10 cellular contexts compared by ENCODE assay signal in the genomic region with DNA sequence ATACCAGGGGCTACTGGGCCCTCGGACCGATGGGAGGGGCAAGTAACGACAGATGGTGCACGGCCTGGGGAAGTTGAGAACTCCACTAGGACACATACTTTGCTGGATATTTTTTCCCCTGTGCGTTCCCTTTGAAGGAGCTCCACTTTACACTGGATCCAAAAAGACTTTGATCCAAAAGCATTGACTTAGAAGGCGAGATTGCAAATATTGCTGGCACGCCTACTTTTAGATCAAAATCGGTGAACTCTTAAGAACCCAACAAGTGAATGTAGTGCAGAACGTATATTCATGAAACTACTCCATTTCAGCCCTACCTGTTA. TPM values are rescaled to one million over a fixed set of nuclear protein-coding genes. Genes with fewer than 3 reads are reported as not detected.
DNase-seq lines count a peak whose midpoint lies in the region; FAIRE-seq and TF ChIP-seq lines count a peak whose summit lies in the region.
"Had no signal": no experiment of that assay in that cellular context is flagged by ENCODE, and none has a peak within 500 bp of the region (broad histone marks: within the 10 kb centered on the region; RNA-seq: fewer than 3 reads in every experiment).

No MANE protein-coding gene starts in this region.

- H3K27ac ChIP-seq in iPS-18a (ENCODE audit: low read length) (no peak overlapping the region), temporal lobe (ENCODE audit: low read depth, low read length) (peak overlapping the region; percentile 92)

- TF ChIP-seq POLR2A in GM12892 (IDR thresholded peaks at IDR 0.05; ENCODE audit: low read depth, low read length) = no peak

- FAIRE-seq in GM12892 (lab: Jason Lieb, UNC) = no peak
- FAIRE-seq: colon, G401.6 had no signal

- H3K9me3 ChIP-seq in iPS-18a (ENCODE audit: control insufficient read depth, low read depth, low read length) = peaks cover 3% of the 10 kb centered on the region

- no peaks in the 10 kb centered on the region for H3K36me3 ChIP-seq in iPS-18a (ENCODE audit: control insufficient read depth, low read depth, low read length)

- intact Hi-C loops in activated CD4-positive, alpha-beta T cell treated with anti-CD3 and anti-CD28 coated beads, Interleukin-2, amount 10 ng/mL, durations not matched to agents 24 days and 14 days (cut with micrococcal nuclease) = loop anchor here (5.0 kb wide), 4 partner anchors 245 to 1650 kb away; a partner anchor contains a TSS

- peak overlapping the region; percentile 93 for H3K9ac ChIP-seq in iPS-18a (ENCODE audit: low read length)

- H3K9me3 Mint-ChIP-seq in activated CD4-positive, alpha-beta T cell treated with anti-CD3 and anti-CD28 coated beads, Interleukin-2, amount 10 ng/mL, durations not matched to agents 24 days and 14 days = peaks cover 5% of the 10 kb centered on the region

- H3K4me1 Mint-ChIP-seq in activated CD4-positive, alpha-beta T cell treated with anti-CD3 and anti-CD28 coated beads, Interleukin-2, amount 10 ng/mL, durations not matched to agents 24 days and 14 days = peaks cover 42% of the 10 kb centered on the region

- TF ChIP-seq CTCF in WI38 (IDR thresholded peaks at IDR 0.05; ENCODE audit: low read depth, low read length) = no peak

- no peak for DNase-seq in activated CD4-positive, alpha-beta T cell treated with anti-CD3 and anti-CD28 coated beads, Interleukin-2, amount 10 ng/mL, durations not matched to agents 24 days and 14 days
- no peak for DNase-seq in activated CD4-positive, alpha-beta T cell treated with anti-CD3 and anti-CD28 coated beads for 4 hours
- DNase-seq in GM12892 (ENCODE audit: insufficient read length) (no peak), NAMALWA (ENCODE audit: low spot score) (no peak), NOMO-1 treated with dmso at 0.1 percent for 144 hours (lab: John Stamatoyannopoulos, UW; ENCODE audit: unreplicated experiment) (no peak)

- peaks cover 1% of the 10 kb centered on the region for H3K36me3 Mint-ChIP-seq in activated CD4-positive, alpha-beta T cell treated with anti-CD3 and anti-CD28 coated beads, Interleukin-2, amount 10 ng/mL, durations not matched to agents 24 days and 14 days (ENCODE audit: low read depth)

- H3K27me3 ChIP-seq in iPS-18a (ENCODE audit: control insufficient read depth, insufficient read depth, low read length) = no peaks in the 10 kb centered on the region

- H3K4me3 Mint-ChIP-seq in activated CD4-positive, alpha-beta T cell treated with anti-CD3 and anti-CD28 coated beads, Interleukin-2, amount 10 ng/mL, durations not matched to agents 24 days and 14 days = peak overlapping the region; percentile 94

- H3K4me3 ChIP-seq in WI38 (ENCODE audit: low read depth, low read length) (peak overlapping the region; percentile 81), iPS-18a (ENCODE audit: low read length) (peak overlapping the region; percentile 86)

- H3K27ac Mint-ChIP-seq in activated CD4-positive, alpha-beta T cell treated with anti-CD3 and anti-CD28 coated beads, Interleukin-2, amount 10 ng/mL, durations not matched to agents 24 days and 14 days = peak overlapping the region; percentile 98

- peaks cover 15% of the 10 kb centered on the region for H3K4me1 ChIP-seq in iPS-18a (ENCODE audit: control insufficient read depth, low read depth, low read length)

- H3K27me3 Mint-ChIP-seq in activated CD4-positive, alpha-beta T cell treated with anti-CD3 and anti-CD28 coated beads, Interleukin-2, amount 10 ng/mL, durations not matched to agents 24 days and 14 days = peaks cover 3% of the 10 kb centered on the region

RNA-seq across cellular contexts. Expression of a gene that starts 0.4 kb away (rescaled TPM):
- 25.8 and 26.3 TPM in 2 replicates for total RNA-seq in activated CD4-positive, alpha-beta T cell treated with anti-CD3 and anti-CD28 coated beads, Interleukin-2, amount 10 ng/mL, durations not matched to agents 24 days and 14 days
- total RNA-seq in temporal lobe = 9.6 TPM
- polyA plus RNA-seq in GM12892 (2012; ENCODE audit: missing spikeins) = 16.4 TPM
